ENCODE assay signal across 19 cellular contexts in the genomic region with DNA sequence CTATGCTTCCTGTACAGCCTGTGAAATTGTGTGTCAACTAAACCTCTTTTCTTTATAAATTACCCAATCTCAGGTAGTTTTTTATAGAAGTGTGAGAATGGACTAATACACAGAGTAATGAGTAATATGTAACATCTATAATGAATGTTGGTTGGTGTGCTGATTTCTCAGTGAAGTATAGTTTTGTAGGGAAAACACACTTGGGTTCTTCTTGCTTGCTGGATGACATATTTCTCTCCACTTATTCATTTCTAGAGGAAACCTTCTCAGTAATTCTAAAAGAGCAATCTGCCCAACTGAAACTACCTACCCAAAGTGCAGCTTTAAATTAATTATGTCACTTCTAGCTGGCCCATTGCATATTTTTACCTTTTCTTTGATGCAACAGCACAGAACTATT.
DNase-seq lines count a peak whose midpoint lies in the region; ATAC-seq, FAIRE-seq and TF ChIP-seq lines count a peak whose summit lies in the region.
"Had no signal": no experiment of that assay in that cellular context is flagged by ENCODE, and none has a peak within 500 bp of the region (broad histone marks: within the 10 kb centered on the region; RNA-seq: fewer than 3 reads in every experiment).

No MANE protein-coding gene starts in this region.

- H3K27ac ChIP-seq in H9 (ENCODE audit: insufficient read length, low read depth, low read length) (no peak overlapping the region), esophagus squamous epithelium (no peak overlapping the region)
- H3K27ac ChIP-seq: HL-60 had no signal

- H3K27me3 Mint-ChIP-seq in natural killer cell treated with Interleukin-12 subunit alpha and Interleukin-12 subunit beta and Interleukin-15 and Interleukin-18, amount 100 ng/mL, for 72 hours = peaks cover 0 to 7% of the 10 kb centered on the region in 2 donors
- H3K27me3 Mint-ChIP-seq in natural killer cell (ENCODE audit: low read depth in 2 of 2) (peaks cover 0 to 2% of the 10 kb centered on the region in 2 donors), H9 (ENCODE audit: low read depth) (no peaks in the 10 kb centered on the region)
- no peaks in the 10 kb centered on the region for H3K27me3 Mint-ChIP-seq in stimulated activated naive B cell treated with anti-CD40 and anti-IgM and Interleukin-4, amounts not matched to agents 10 μg/mL and 1 μg/mL and 100 μg/mL, for 72 hours
- H3K27me3 Mint-ChIP-seq: CD8-positive, alpha-beta memory T cell had no signal

- no peak overlapping the region for H2BK5ac ChIP-seq in H9 (ENCODE audit: insufficient read length, low read length)

- no peak for DNase-seq in natural killer cell treated with Interleukin-12 subunit alpha and Interleukin-12 subunit beta and Interleukin-15 and Interleukin-18, amount 100 ng/mL, for 72 hours (ENCODE audit: low spot score)
- DNase-seq in natural killer cell (no peak), H9 (no peak), KG1 (lab: John Stamatoyannopoulos, UW) (no peak), esophagus squamous epithelium (lab: John Stamatoyannopoulos, UW) (no peak), GM19239 (ENCODE audit: insufficient read length, low spot score) (no peak)
- DNase-seq in stimulated activated naive B cell treated with anti-CD40 and anti-IgM and Interleukin-4, amounts not matched to agents 10 μg/mL and 1 μg/mL and 100 μg/mL, for 72 hours = no peak
- DNase-seq: ACHN; BE2C; C1 segment of cervical spinal cord; CD4-positive, CD25-positive, alpha-beta regulatory T cell; CD8-positive, alpha-beta memory T cell; COR-L47; GOT3; H7 had no signal

- no peaks in the 10 kb centered on the region for H3K23me2 ChIP-seq in H9 (ENCODE audit: insufficient read length, low read depth, low read length, poor library complexity, severe bottlenecking)

- H4K5ac ChIP-seq in H9 (ENCODE audit: insufficient read length, low read depth, low read length) = no peak overlapping the region

- H3K9ac ChIP-seq in H9 (ENCODE audit: extremely low read depth, insufficient read length, low read length) = no peak overlapping the region

- no peak overlapping the region for H3K14ac ChIP-seq in H9 (ENCODE audit: insufficient read depth, low read length)

- H4K20me1 ChIP-seq in H9 (ENCODE audit: control insufficient read depth, insufficient read depth, insufficient read length) = no peaks in the 10 kb centered on the region

- peak; percentile 61 to 74 for ATAC-seq in natural killer cell treated with Interleukin-12 subunit alpha and Interleukin-12 subunit beta and Interleukin-15 and Interleukin-18, amount 100 ng/mL, for 72 hours
- ATAC-seq in natural killer cell (no peak), GM18858 (IDR thresholded peaks at IDR 0.05; ENCODE audit: unreplicated experiment) (peak; percentile 54)
- ATAC-seq in stimulated activated naive B cell treated with anti-CD40 and anti-IgM and Interleukin-4, amounts not matched to agents 10 μg/mL and 1 μg/mL and 100 μg/mL, for 72 hours (replicated peaks) = peak; percentile 38 to 68

- TF ChIP-seq CTCF in natural killer cell (IDR thresholded peaks at IDR 0.05) = no peak
- no peak for TF ChIP-seq CTCF in H9 (conservative IDR thresholded peaks at IDR 0.05)
- TF ChIP-seq CTCF in esophagus squamous epithelium (IDR thresholded peaks at IDR 0.05) = no peak

- H3K18ac ChIP-seq in H9 (ENCODE audit: insufficient read length, low read depth, low read length) = no peak overlapping the region

- peak overlapping the region; percentile 6 for H3K4me3 Mint-ChIP-seq in natural killer cell treated with Interleukin-12 subunit alpha and Interleukin-12 subunit beta and Interleukin-15 and Interleukin-18, amount 100 ng/mL, for 72 hours
- H3K4me3 Mint-ChIP-seq in natural killer cell (no peak overlapping the region), H9 (no peak overlapping the region)
- no peak overlapping the region for H3K4me3 Mint-ChIP-seq in stimulated activated naive B cell treated with anti-CD40 and anti-IgM and Interleukin-4, amounts not matched to agents 10 μg/mL and 1 μg/mL and 100 μg/mL, for 72 hours
- H3K4me3 Mint-ChIP-seq: CD4-positive, CD25-positive, alpha-beta regulatory T cell; CD8-positive, alpha-beta memory T cell had no signal

- no peak overlapping the region for H3K4ac ChIP-seq in H9 (ENCODE audit: low read depth, low read length)

- H4K91ac ChIP-seq in H9 (ENCODE audit: insufficient read length, low read depth, low read length) = no peak overlapping the region

- no peak overlapping the region for H2BK20ac ChIP-seq in H9 (ENCODE audit: low read depth, low read length, poor library complexity, severe bottlenecking)

- no peak for FAIRE-seq in GM19239 (lab: Jason Lieb, UNC)
- FAIRE-seq: A204.1, G401.6 had no signal

- H3K4me1 ChIP-seq in H9 (ENCODE audit: insufficient read depth, low read length) (no peaks in the 10 kb centered on the region), esophagus squamous epithelium (peaks cover 0 to 11% (median 0%) of the 10 kb centered on the region in 3 donors)
- H3K4me1 ChIP-seq: BE2C had no signal

- H2BK12ac ChIP-seq in H9 (ENCODE audit: insufficient read length, low read depth, low read length) = no peak overlapping the region

- no peak for TF ChIP-seq POLR2A in esophagus squamous epithelium (IDR thresholded peaks at IDR 0.05)

- no peak overlapping the region for H2BK15ac ChIP-seq in H9 (ENCODE audit: low read depth, low read length)

- H3K27ac Mint-ChIP-seq in natural killer cell treated with Interleukin-12 subunit alpha and Interleukin-12 subunit beta and Interleukin-15 and Interleukin-18, amount 100 ng/mL, for 72 hours = peak overlapping the region in 1 of 2 donors; percentile 44
- H3K27ac Mint-ChIP-seq in natural killer cell = no peak overlapping the region
- H3K27ac Mint-ChIP-seq in H9 = no peak overlapping the region
- no peak overlapping the region for H3K27ac Mint-ChIP-seq in stimulated activated naive B cell treated with anti-CD40 and anti-IgM and Interleukin-4, amounts not matched to agents 10 μg/mL and 1 μg/mL and 100 μg/mL, for 72 hours
- H3K27ac Mint-ChIP-seq: CD4-positive, CD25-positive, alpha-beta regulatory T cell; CD8-positive, alpha-beta memory T cell had no signal

- H3K36me3 Mint-ChIP-seq in natural killer cell treated with Interleukin-12 subunit alpha and Interleukin-12 subunit beta and Interleukin-15 and Interleukin-18, amount 100 ng/mL, for 72 hours = peaks cover 14% of the 10 kb centered on the region
- H3K36me3 Mint-ChIP-seq in natural killer cell (no peaks in the 10 kb centered on the region), H9 (ENCODE audit: insufficient read depth in 1 of 3, low read depth in 3 of 3) (no peaks in the 10 kb centered on the region)
- no peaks in the 10 kb centered on the region for H3K36me3 Mint-ChIP-seq in stimulated activated naive B cell treated with anti-CD40 and anti-IgM and Interleukin-4, amounts not matched to agents 10 μg/mL and 1 μg/mL and 100 μg/mL, for 72 hours
- H3K36me3 Mint-ChIP-seq: CD4-positive, CD25-positive, alpha-beta regulatory T cell; CD8-positive, alpha-beta memory T cell had no signal

- no peak overlapping the region for H3T11ph ChIP-seq in H9 (ENCODE audit: low read length)

- H3K79me1 ChIP-seq in H9 (ENCODE audit: insufficient read depth, low read depth, low read length, poor library complexity, severe bottlenecking) = no peaks in the 10 kb centered on the region

- no peaks in the 10 kb centered on the region for H3K9me3 ChIP-seq in H9 (ENCODE audit: control insufficient read depth, low read depth, low read length)
- H3K9me3 ChIP-seq in esophagus squamous epithelium = no peaks in the 10 kb centered on the region
- H3K9me3 ChIP-seq: BE2C had no signal

- H3K27me3 ChIP-seq in H9 (ENCODE audit: insufficient read depth, low read length) (no peaks in the 10 kb centered on the region), esophagus squamous epithelium (no peaks in the 10 kb centered on the region)
- H3K27me3 ChIP-seq: BE2C had no signal

- H3K36me3 ChIP-seq in esophagus squamous epithelium = no peaks in the 10 kb centered on the region
- H3K36me3 ChIP-seq: BE2C had no signal

- H3K56ac ChIP-seq in H9 (ENCODE audit: insufficient read length, low read depth, low read length) = peak overlapping the region; percentile 50

- no peak overlapping the region for H2AFZ ChIP-seq in H9 (ENCODE audit: low read length)

- H3K4me1 Mint-ChIP-seq in natural killer cell treated with Interleukin-12 subunit alpha and Interleukin-12 subunit beta and Interleukin-15 and Interleukin-18, amount 100 ng/mL, for 72 hours (ENCODE audit: low read depth in 2 of 2) = peaks cover 8% of the 10 kb centered on the region in 2 donors
- H3K4me1 Mint-ChIP-seq in natural killer cell (no peaks in the 10 kb centered on the region), H9 (peaks cover 3 to 7% of the 10 kb centered on the region in 2 experiments; a peak in 1 of 4 replicates)
- H3K4me1 Mint-ChIP-seq in stimulated activated naive B cell treated with anti-CD40 and anti-IgM and Interleukin-4, amounts not matched to agents 10 μg/mL and 1 μg/mL and 100 μg/mL, for 72 hours = no peaks in the 10 kb centered on the region
- H3K4me1 Mint-ChIP-seq: CD4-positive, CD25-positive, alpha-beta regulatory T cell; CD8-positive, alpha-beta memory T cell had no signal

- no peak overlapping the region for H4K8ac ChIP-seq in H9 (replicated peaks; ENCODE audit: insufficient read length, low read depth, low read length)

- intact Hi-C loops in natural killer cell (cut with micrococcal nuclease) (no loop called here), esophagus squamous epithelium (cut with DNase I) (loop anchor here (10.0 kb wide), 1 partner anchor 59 kb away; no protein-coding TSS in a partner anchor)

- peaks cover 14% of the 10 kb centered on the region for H3K9me3 Mint-ChIP-seq in natural killer cell treated with Interleukin-12 subunit alpha and Interleukin-12 subunit beta and Interleukin-15 and Interleukin-18, amount 100 ng/mL, for 72 hours
- H3K9me3 Mint-ChIP-seq in natural killer cell (peaks cover 0 to 5% of the 10 kb centered on the region in 2 donors), H9 (no peaks in the 10 kb centered on the region; a peak in 1 of 5 replicates)
- no peaks in the 10 kb centered on the region for H3K9me3 Mint-ChIP-seq in stimulated activated naive B cell treated with anti-CD40 and anti-IgM and Interleukin-4, amounts not matched to agents 10 μg/mL and 1 μg/mL and 100 μg/mL, for 72 hours

- H2AK5ac ChIP-seq in H9 (ENCODE audit: insufficient read length, low read length) = no peak overlapping the region

- H3K4me2 ChIP-seq in H9 (ENCODE audit: insufficient read depth, insufficient read length, low read length) = no peak overlapping the region

- no peaks in the 10 kb centered on the region for H3K79me2 ChIP-seq in H9 (ENCODE audit: insufficient read depth, low read length)

- no peak overlapping the region for H3K4me3 ChIP-seq in esophagus squamous epithelium

- H2BK120ac ChIP-seq in H9 (ENCODE audit: low read depth, low read length, poor library complexity, severe bottlenecking) = no peak overlapping the region

- H3K23ac ChIP-seq in H9 (ENCODE audit: insufficient read length, low read depth, low read length) = no peak overlapping the region

Comparison
In these comparisons a context has a peak if more than half of its experiments do, and no peak if none do; other contexts are left out.
1. ATAC-seq: peak in natural killer cell treated with Interleukin-12 subunit alpha and Interleukin-12 subunit beta and Interleukin-15 and Interleukin-18, amount 100 ng/mL, for 72 hours (2 of 2), GM18858 (single experiment) and stimulated activated naive B cell treated with anti-CD40 and anti-IgM and Interleukin-4, amounts not matched to agents 10 μg/mL and 1 μg/mL and 100 μg/mL, for 72 hours (2 of 2); none in natural killer cell (0 of 3).